Comparison of ENCODE assay signal across 1 cellular context in the genomic region with DNA sequence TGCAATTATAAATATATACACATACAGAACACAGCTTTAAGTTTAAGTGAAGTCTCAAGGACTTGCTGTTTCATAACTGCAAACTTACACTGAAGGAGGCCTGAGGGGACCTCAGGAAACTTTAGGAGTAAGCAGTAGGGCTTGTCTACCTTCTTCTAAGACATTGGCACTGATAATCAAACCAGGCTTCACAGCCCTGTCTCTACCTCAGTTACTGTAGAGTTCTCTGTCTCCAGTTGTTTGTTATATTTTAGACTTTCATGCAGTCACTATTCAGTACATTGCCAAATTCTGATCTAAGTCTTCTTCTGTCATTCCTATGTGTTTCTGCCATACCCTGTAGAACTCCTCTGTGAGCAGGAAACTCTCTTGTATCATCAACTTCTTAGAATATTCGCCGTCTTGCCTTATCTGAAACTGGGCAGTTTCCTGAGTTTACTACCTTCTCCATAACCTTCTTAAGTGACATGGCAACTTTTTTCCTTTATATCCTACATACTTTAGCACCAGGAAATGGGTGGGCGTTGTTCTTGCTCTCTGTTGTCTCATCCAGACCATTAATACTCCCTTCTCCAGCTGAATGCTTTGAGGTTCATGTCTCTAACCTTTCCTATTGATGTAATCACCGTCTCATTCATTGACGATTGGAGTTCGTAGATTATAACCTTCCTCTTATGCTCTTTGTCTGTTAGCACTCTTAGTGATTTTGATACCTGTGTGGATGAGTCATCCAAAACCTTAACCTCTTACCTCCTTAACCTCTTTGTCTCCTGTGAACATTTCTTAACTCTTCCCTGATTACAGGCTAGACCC.
TF ChIP-seq lines count a peak whose summit lies in the region.

No MANE protein-coding gene starts in this region.

TF ChIP-seq in K562, 482 proteins besides CTCF, POLR2A, EP300 and RAD21 (continued from another document):
- TF ChIP-seq ARID4B (CRISPR knock-in tag; IDR thresholded peaks at IDR 0.05) (no peak), ZNF24 (IDR thresholded peaks at IDR 0.05) (no peak), TARDBP (IDR thresholded peaks at IDR 0.05) (no peak)
